ENCODE assay signal across 2 cellular contexts in the genomic region with DNA sequence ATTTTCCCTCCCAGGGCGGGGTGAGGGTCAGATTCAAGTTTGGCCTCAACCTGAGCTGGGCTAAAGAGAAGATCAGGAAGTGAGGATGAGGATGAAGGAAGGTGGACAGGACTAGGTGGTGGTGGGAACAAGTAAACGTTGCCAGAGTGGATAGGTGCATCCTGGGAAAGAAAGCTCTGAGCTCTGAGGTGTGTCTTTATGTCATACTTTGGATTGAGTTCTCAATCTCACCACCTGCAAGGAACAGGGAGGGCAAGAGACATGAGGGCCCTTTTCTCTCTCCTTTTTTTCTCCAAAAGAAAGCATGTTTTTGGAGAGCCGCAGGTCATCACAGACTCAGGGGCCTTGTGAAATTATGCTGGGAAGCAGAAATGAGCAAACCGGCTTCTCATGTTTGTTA.
TF ChIP-seq lines count a peak whose summit lies in the region.

No MANE protein-coding gene starts in this region.

TF ChIP-seq in GM23338, 12 proteins besides CTCF, POLR2A, EP300 and RAD21:
- TF ChIP-seq, protein P1, sequence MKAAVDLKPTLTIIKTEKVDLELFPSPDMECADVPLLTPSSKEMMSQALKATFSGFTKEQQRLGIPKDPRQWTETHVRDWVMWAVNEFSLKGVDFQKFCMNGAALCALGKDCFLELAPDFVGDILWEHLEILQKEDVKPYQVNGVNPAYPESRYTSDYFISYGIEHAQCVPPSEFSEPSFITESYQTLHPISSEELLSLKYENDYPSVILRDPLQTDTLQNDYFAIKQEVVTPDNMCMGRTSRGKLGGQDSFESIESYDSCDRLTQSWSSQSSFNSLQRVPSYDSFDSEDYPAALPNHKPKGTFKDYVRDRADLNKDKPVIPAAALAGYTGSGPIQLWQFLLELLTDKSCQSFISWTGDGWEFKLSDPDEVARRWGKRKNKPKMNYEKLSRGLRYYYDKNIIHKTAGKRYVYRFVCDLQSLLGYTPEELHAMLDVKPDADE (IDR thresholded peaks at IDR 0.05) = no peak
- no peak for TF ChIP-seq EZH2phosphoT487 (IDR thresholded peaks at IDR 0.05; ENCODE audit: unreplicated experiment)
- TF ChIP-seq CREB1 (CRISPR knock-in tag; IDR thresholded peaks at IDR 0.05; ENCODE audit: low read depth) = no peak
- no peak for TF ChIP-seq POLR2AphosphoS5 (IDR thresholded peaks at IDR 0.05; ENCODE audit: low read depth)

TF ChIP-seq in WTC11, 78 proteins besides CTCF, POLR2A, EP300 and RAD21:
- TF ChIP-seq FOXK1 (CRISPR knock-in tag; IDR thresholded peaks at IDR 0.05) (no peak), MXD4 (CRISPR knock-in tag; IDR thresholded peaks at IDR 0.05; ENCODE audit: borderline replicate concordance) (no peak), NR3C1 (CRISPR knock-in tag; conservative IDR thresholded peaks at IDR 0.05; ENCODE audit: low read depth) (no peak), CREM (CRISPR knock-in tag; IDR thresholded peaks at IDR 0.05) (no peak), ZNF512 (CRISPR knock-in tag; IDR thresholded peaks at IDR 0.05; ENCODE audit: borderline replicate concordance) (no peak), ZNF317 (CRISPR knock-in tag; IDR thresholded peaks at IDR 0.05; ENCODE audit: borderline replicate concordance, low read depth) (no peak)
- TF ChIP-seq, protein P2, sequence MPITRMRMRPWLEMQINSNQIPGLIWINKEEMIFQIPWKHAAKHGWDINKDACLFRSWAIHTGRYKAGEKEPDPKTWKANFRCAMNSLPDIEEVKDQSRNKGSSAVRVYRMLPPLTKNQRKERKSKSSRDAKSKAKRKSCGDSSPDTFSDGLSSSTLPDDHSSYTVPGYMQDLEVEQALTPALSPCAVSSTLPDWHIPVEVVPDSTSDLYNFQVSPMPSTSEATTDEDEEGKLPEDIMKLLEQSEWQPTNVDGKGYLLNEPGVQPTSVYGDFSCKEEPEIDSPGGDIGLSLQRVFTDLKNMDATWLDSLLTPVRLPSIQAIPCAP (CRISPR knock-in tag; IDR thresholded peaks at IDR 0.05) = no peak
